In the genomic region with DNA sequence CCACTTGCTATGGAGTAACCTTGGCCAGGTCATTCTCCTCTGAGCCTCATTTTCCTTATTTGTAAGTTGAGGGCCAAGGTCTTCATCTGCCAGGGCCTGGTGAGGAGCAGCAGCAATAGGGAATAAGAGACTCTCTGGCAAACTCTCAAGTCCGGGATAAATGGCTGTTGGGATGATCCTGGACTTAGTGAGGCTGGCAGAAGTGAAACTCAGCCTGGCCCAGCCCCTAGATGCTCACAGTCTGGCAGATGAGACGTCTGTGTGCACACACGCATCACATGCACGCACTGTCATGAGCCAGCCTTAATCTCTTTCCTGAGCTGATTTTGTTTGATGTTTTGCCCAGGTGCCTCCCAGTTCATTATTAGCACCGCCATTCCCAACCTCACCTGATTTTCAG, we compare ENCODE assay signal across 10 cellular contexts. TPM values are rescaled to one million over a fixed set of nuclear protein-coding genes. Genes with fewer than 3 reads are reported as not detected.
DNase-seq lines count a peak whose midpoint lies in the region; ATAC-seq and TF ChIP-seq lines count a peak whose summit lies in the region.
"Had no signal": no experiment of that assay in that cellular context is flagged by ENCODE, and none has a peak within 500 bp of the region (broad histone marks: within the 10 kb centered on the region; RNA-seq: fewer than 3 reads in every experiment).

No MANE protein-coding gene starts in this region.

- CTCF ChIA-PET in activated CD8-positive, alpha-beta memory T cell treated with anti-CD3 and anti-CD28 coated beads, Interleukin-2, amount 10 ng/mL, durations not matched to agents 7 days and 5 days (lab: Charles Lee): interaction anchor here (5.5 kb wide), 1 partner anchor 38 kb away, joined by 19 read pairs; no protein-coding TSS in a partner anchor

- no peaks in the 10 kb centered on the region for H3K36me3 ChIP-seq in Peyer's patch
- H3K36me3 ChIP-seq in effector memory CD4-positive, alpha-beta T cell (ENCODE audit: control insufficient read depth, insufficient read depth, low read length): no peaks in the 10 kb centered on the region
- no peaks in the 10 kb centered on the region for H3K36me3 ChIP-seq in vagina

- H3K9me3 Mint-ChIP-seq in activated CD8-positive, alpha-beta memory T cell treated with anti-CD3 and anti-CD28 coated beads, Interleukin-2, amount 10 ng/mL, durations not matched to agents 7 days and 5 days (ENCODE audit: low read depth): no peaks in the 10 kb centered on the region
- H3K9me3 Mint-ChIP-seq in stimulated activated effector memory CD8-positive, alpha-beta T cell treated with anti-CD3 and anti-CD28 coated beads, Interleukin-12 subunit alpha, Interleukin-12 subunit beta, amount 100 ng/mL, for 72 hours: no peaks in the 10 kb centered on the region

- H3K36me3 Mint-ChIP-seq in activated CD8-positive, alpha-beta memory T cell treated with anti-CD3 and anti-CD28 coated beads, Interleukin-2, amount 10 ng/mL, durations not matched to agents 7 days and 5 days: peaks cover 2% of the 10 kb centered on the region
- H3K36me3 Mint-ChIP-seq in stimulated activated effector memory CD8-positive, alpha-beta T cell treated with anti-CD3 and anti-CD28 coated beads, Interleukin-12 subunit alpha, Interleukin-12 subunit beta, amount 100 ng/mL, for 72 hours: peaks cover 12% of the 10 kb centered on the region

- no peak for DNase-seq in activated CD8-positive, alpha-beta memory T cell treated with anti-CD3 and anti-CD28 coated beads, Interleukin-2, amount 10 ng/mL, durations not matched to agents 7 days and 5 days
- DNase-seq in activated CD8-positive, alpha-beta memory T cell treated with anti-CD3 and anti-CD28 coated beads for 24 hours: no peak
- DNase-seq in Peyer's patch: peak in 2 of 3 donors; percentile 56 to 70
- peak in 1 of 3 donors; percentile 33 for DNase-seq in effector memory CD4-positive, alpha-beta T cell
- no peak for DNase-seq in stimulated activated effector memory CD8-positive, alpha-beta T cell treated with anti-CD3 and anti-CD28 coated beads, Interleukin-12 subunit alpha, Interleukin-12 subunit beta, amount 100 ng/mL, for 72 hours (ENCODE audit: low spot score in 2 of 2)
- no peak for DNase-seq in vagina (ENCODE audit: extremely low spot score in 2 of 2)
- no peak for DNase-seq in erythroblast (lab: John Stamatoyannopoulos, UW)
- DNase-seq: mesendoderm, NCI-H2081 treated with DMSO at 0.1 percent for 48 hours had no signal

- peak overlapping the region; percentile 75 for H3K27ac Mint-ChIP-seq in activated CD8-positive, alpha-beta memory T cell treated with anti-CD3 and anti-CD28 coated beads, Interleukin-2, amount 10 ng/mL, durations not matched to agents 7 days and 5 days
- peak overlapping the region; percentile 91 for H3K27ac Mint-ChIP-seq in stimulated activated effector memory CD8-positive, alpha-beta T cell treated with anti-CD3 and anti-CD28 coated beads, Interleukin-12 subunit alpha, Interleukin-12 subunit beta, amount 100 ng/mL, for 72 hours

- H3K4me1 Mint-ChIP-seq in activated CD8-positive, alpha-beta memory T cell treated with anti-CD3 and anti-CD28 coated beads, Interleukin-2, amount 10 ng/mL, durations not matched to agents 7 days and 5 days: peaks cover 93% of the 10 kb centered on the region
- peaks cover 99% of the 10 kb centered on the region for H3K4me1 Mint-ChIP-seq in stimulated activated effector memory CD8-positive, alpha-beta T cell treated with anti-CD3 and anti-CD28 coated beads, Interleukin-12 subunit alpha, Interleukin-12 subunit beta, amount 100 ng/mL, for 72 hours

- peaks cover 21 to 100% (median 56%) of the 10 kb centered on the region in 4 donors for H3K4me1 ChIP-seq in Peyer's patch
- peaks cover 97% of the 10 kb centered on the region for H3K4me1 ChIP-seq in effector memory CD4-positive, alpha-beta T cell (ENCODE audit: control insufficient read depth, insufficient read depth, low read length, poor library complexity, severe bottlenecking)
- H3K4me1 ChIP-seq in vagina: peaks cover 70% of the 10 kb centered on the region

- no peaks in the 10 kb centered on the region for H3K27me3 ChIP-seq in Peyer's patch
- H3K27me3 ChIP-seq in effector memory CD4-positive, alpha-beta T cell (replicated peaks; ENCODE audit: control insufficient read depth, insufficient read depth, low read length, poor library complexity, severe bottlenecking): no peaks in the 10 kb centered on the region
- no peaks in the 10 kb centered on the region for H3K27me3 ChIP-seq in vagina

- H3K4me3 Mint-ChIP-seq in activated CD8-positive, alpha-beta memory T cell treated with anti-CD3 and anti-CD28 coated beads, Interleukin-2, amount 10 ng/mL, durations not matched to agents 7 days and 5 days: no peak overlapping the region
- no peak overlapping the region for H3K4me3 Mint-ChIP-seq in stimulated activated effector memory CD8-positive, alpha-beta T cell treated with anti-CD3 and anti-CD28 coated beads, Interleukin-12 subunit alpha, Interleukin-12 subunit beta, amount 100 ng/mL, for 72 hours

- H3K27ac ChIP-seq in Peyer's patch (peak overlapping the region; percentile 2 to 91 (median 54)), vagina (no peak overlapping the region)
- peak overlapping the region; percentile 93 for H3K27ac ChIP-seq in effector memory CD4-positive, alpha-beta T cell (ENCODE audit: insufficient read depth, low read length, poor library complexity, severe bottlenecking)

- ATAC-seq in activated CD8-positive, alpha-beta memory T cell treated with anti-CD3 and anti-CD28 coated beads, Interleukin-2, amount 10 ng/mL, durations not matched to agents 7 days and 5 days: no peak
- ATAC-seq in stimulated activated effector memory CD8-positive, alpha-beta T cell treated with anti-CD3 and anti-CD28 coated beads, Interleukin-12 subunit alpha, Interleukin-12 subunit beta, amount 100 ng/mL, for 72 hours: no peak
- no peak for ATAC-seq in GM21619 (IDR thresholded peaks at IDR 0.05; ENCODE audit: unreplicated experiment)

- TF ChIP-seq CTCF in Peyer's patch (IDR thresholded peaks at IDR 0.05): no peak
- TF ChIP-seq CTCF in vagina (IDR thresholded peaks at IDR 0.05): no peak

- H3K27me3 Mint-ChIP-seq in activated CD8-positive, alpha-beta memory T cell treated with anti-CD3 and anti-CD28 coated beads, Interleukin-2, amount 10 ng/mL, durations not matched to agents 7 days and 5 days: no peaks in the 10 kb centered on the region

- H3K4me3 ChIP-seq in Peyer's patch: no peak overlapping the region
- H3K4me3 ChIP-seq in effector memory CD4-positive, alpha-beta T cell (ENCODE audit: insufficient read depth, low read depth, low read length, poor library complexity, severe bottlenecking): no peak overlapping the region
- H3K4me3 ChIP-seq in vagina: no peak overlapping the region

- TF ChIP-seq POLR2A in Peyer's patch (IDR thresholded peaks at IDR 0.05) (no peak), vagina (IDR thresholded peaks at IDR 0.05) (no peak), erythroblast (IDR thresholded peaks at IDR 0.05; ENCODE audit: low read length) (no peak)

- no peaks in the 10 kb centered on the region for H3K9me3 ChIP-seq in Peyer's patch
- no peaks in the 10 kb centered on the region for H3K9me3 ChIP-seq in effector memory CD4-positive, alpha-beta T cell (ENCODE audit: control insufficient read depth, low read length)
- H3K9me3 ChIP-seq in vagina: no peaks in the 10 kb centered on the region

- intact Hi-C loops in vagina (cut with DNase I): no loop called here

RNA-seq across cellular contexts. Expression of a gene that starts 26.8 kb away (rescaled TPM):
- total RNA-seq in activated CD8-positive, alpha-beta memory T cell treated with anti-CD3 and anti-CD28 coated beads, Interleukin-2, amount 10 ng/mL, durations not matched to agents 7 days and 5 days: 10 to 100 TPM; 55.3 to 64.6 TPM
- total RNA-seq in Peyer's patch (100 to 1,000 TPM in 3 of 4 donors, 10 to 100 TPM in 1; 61.1 to 190 (median 150) TPM), vagina (30.7 TPM)

Comparison
In these comparisons a context has a peak if more than half of its experiments do, and no peak if none do; other contexts are left out.
1. DNase-seq: peak in Peyer's patch (2 of 3); none in activated CD8-positive, alpha-beta memory T cell treated with anti-CD3 and anti-CD28 coated beads, Interleukin-2, amount 10 ng/mL, durations not matched to agents 7 days and 5 days (single experiment), activated CD8-positive, alpha-beta memory T cell treated with anti-CD3 and anti-CD28 coated beads for 24 hours (single experiment), stimulated activated effector memory CD8-positive, alpha-beta T cell treated with anti-CD3 and anti-CD28 coated beads, Interleukin-12 subunit alpha, Interleukin-12 subunit beta, amount 100 ng/mL, for 72 hours (0 of 2), vagina (0 of 2) and erythroblast (0 of 2).